ENCODE assay signal across 9 cellular contexts in the genomic region with DNA sequence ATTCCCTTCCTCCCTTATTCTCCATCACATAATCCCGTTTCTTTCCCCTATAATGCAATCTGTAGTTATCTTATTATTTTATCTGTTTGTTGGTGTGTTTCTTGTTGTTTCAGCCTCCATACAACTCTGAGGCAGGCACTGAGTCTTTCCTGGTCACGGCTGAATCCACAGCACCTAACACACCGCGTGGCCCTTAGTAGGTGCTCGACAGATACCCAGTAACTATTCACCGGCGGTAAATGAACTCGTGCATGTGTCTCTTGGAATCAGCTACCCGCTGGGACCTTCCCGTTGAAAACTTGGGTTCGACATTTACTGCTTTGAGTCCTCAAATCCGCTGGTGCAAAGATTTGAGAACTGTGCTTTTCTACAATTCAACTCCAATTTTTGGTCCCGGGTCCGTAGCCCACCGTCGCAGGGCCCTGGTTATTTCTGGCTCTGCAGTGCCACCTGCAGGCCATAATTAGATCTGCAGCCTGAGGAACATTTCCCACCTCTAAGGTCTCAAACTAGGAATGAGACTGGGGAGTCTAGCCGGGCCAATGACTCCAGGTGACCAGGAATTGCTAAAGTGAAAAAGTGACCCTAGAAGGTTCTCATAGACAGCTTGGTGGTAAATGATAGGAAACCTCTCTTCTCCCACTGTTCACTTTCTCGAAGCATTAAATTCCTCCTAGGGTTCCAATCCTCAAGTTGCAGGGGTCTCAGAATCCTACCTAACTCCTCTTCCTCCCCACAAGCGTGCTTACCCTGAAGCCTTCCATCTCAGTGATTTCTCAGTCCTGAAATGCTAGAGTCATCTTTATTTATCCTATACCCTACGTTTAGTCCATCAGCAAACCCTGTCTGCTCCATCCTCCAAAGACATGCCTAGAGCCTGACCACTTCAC. TPM values are rescaled to one million over a fixed set of nuclear protein-coding genes. Genes with fewer than 3 reads are reported as not detected.
DNase-seq lines count a peak whose midpoint lies in the region; ATAC-seq, FAIRE-seq and TF ChIP-seq lines count a peak whose summit lies in the region.
"Had no signal": no experiment of that assay in that cellular context is flagged by ENCODE, and none has a peak within 500 bp of the region (broad histone marks: within the 10 kb centered on the region; RNA-seq: fewer than 3 reads in every experiment).

No MANE protein-coding gene starts in this region.

- no peaks in the 10 kb centered on the region for H3K9me1 ChIP-seq in endothelial cell of umbilical vein (replicated peaks; ENCODE audit: control insufficient read depth, extremely low read depth, insufficient read depth, low read length)

- peaks cover 3% of the 10 kb centered on the region for H3K4me1 ChIP-seq in endothelial cell of umbilical vein (ENCODE audit: control insufficient read depth, extremely low read depth, insufficient read depth, low read length)
- H3K4me1 ChIP-seq in naive thymus-derived CD4-positive, alpha-beta T cell (ENCODE audit: control insufficient read depth in 2 of 2, insufficient read depth in 2 of 2, low read length in 2 of 2) = peaks cover 0 to 3% of the 10 kb centered on the region in 2 donors

- peak overlapping the region; percentile 24 for H3K4me2 ChIP-seq in endothelial cell of umbilical vein (ENCODE audit: insufficient read depth, low read length)

- H2AFZ ChIP-seq in endothelial cell of umbilical vein (ENCODE audit: low read depth, low read length) = peak overlapping the region; percentile 52

- H4K20me1 ChIP-seq in endothelial cell of umbilical vein (replicated peaks; ENCODE audit: control insufficient read depth, extremely low read depth, insufficient read depth, low read length) = no peaks in the 10 kb centered on the region

- H3K9me3 Mint-ChIP-seq in naive thymus-derived CD4-positive, alpha-beta T cell = peaks cover 3 to 15% (median 7%) of the 10 kb centered on the region in 11 donors

- peak; percentile 66 for ATAC-seq in naive thymus-derived CD4-positive, alpha-beta T cell
- ATAC-seq in omental fat pad (ENCODE audit: low FRiP score) (no peak), GM18498 (IDR thresholded peaks at IDR 0.05; ENCODE audit: unreplicated experiment) (no peak)

- no peak overlapping the region for H3K27ac ChIP-seq in endothelial cell of umbilical vein (ENCODE audit: insufficient read depth, low read depth, low read length)
- no peak overlapping the region for H3K27ac ChIP-seq in naive thymus-derived CD4-positive, alpha-beta T cell (ENCODE audit: low read depth, low read length)

- no peaks in the 10 kb centered on the region for H3K9me3 ChIP-seq in endothelial cell of umbilical vein (replicated peaks; ENCODE audit: control insufficient read depth, insufficient read depth, low read length)
- H3K9me3 ChIP-seq in naive thymus-derived CD4-positive, alpha-beta T cell (ENCODE audit: control insufficient read depth in 2 of 3, low read length in 3 of 3) = no peaks in the 10 kb centered on the region

- H3K4me3 Mint-ChIP-seq in naive thymus-derived CD4-positive, alpha-beta T cell = peak overlapping the region in 4 of 10 donors; percentile 10 to 67 (median 27)

- no peak overlapping the region for H3K9ac ChIP-seq in endothelial cell of umbilical vein (replicated peaks; ENCODE audit: extremely low read depth, insufficient read depth, low read length)

- BruUV-seq in endothelial cell of umbilical vein (replicated peaks; lab: Mats Ljungman, UMichigan) = no TSS peak

- POLR2A ChIA-PET in endothelial cell of umbilical vein (lab: Charles Lee) = no interaction called here
- POLR2A ChIA-PET in naive thymus-derived CD4-positive, alpha-beta T cell (lab: Charles Lee) = no interaction called here

- H3K27me3 ChIP-seq in endothelial cell of umbilical vein (ENCODE audit: control insufficient read depth in 2 of 2, insufficient read depth in 2 of 2, low read length in 2 of 2) = peaks cover 0 to 8% of the 10 kb centered on the region in 2 experiments
- H3K27me3 ChIP-seq in naive thymus-derived CD4-positive, alpha-beta T cell (ENCODE audit: control insufficient read depth in 2 of 2, insufficient read depth in 2 of 2, low read length in 2 of 2) = no peaks in the 10 kb centered on the region

- peaks cover 4 to 10% (median 7%) of the 10 kb centered on the region in 7 donors for H3K4me1 Mint-ChIP-seq in naive thymus-derived CD4-positive, alpha-beta T cell

- no peak for TF ChIP-seq POLR2A in endothelial cell of umbilical vein (IDR thresholded peaks at IDR 0.05; ENCODE audit: low read depth, low read length)

- TF ChIP-seq CTCF in endothelial cell of umbilical vein (IDR thresholded peaks at IDR 0.05; ENCODE audit: extremely low read depth in 1 of 2, insufficient read depth in 1 of 2, low read depth in 1 of 2, low read length in 2 of 2) (peak; percentile 73 to 88), omental fat pad (IDR thresholded peaks at IDR 0.05) (peak in 1 of 3 donors; percentile 81)

- H3K27me3 Mint-ChIP-seq in naive thymus-derived CD4-positive, alpha-beta T cell = peaks cover 3 to 16% (median 4%) of the 10 kb centered on the region in 5 donors

- H3K36me3 Mint-ChIP-seq in naive thymus-derived CD4-positive, alpha-beta T cell = peaks cover 0 to 5% (median 0%) of the 10 kb centered on the region in 5 donors

- H3K4me3 ChIP-seq in endothelial cell of umbilical vein (replicated peaks in 1 of 3; ENCODE audit: insufficient read depth in 1 of 3, low read depth in 1 of 3, low read length in 3 of 3) = no peak overlapping the region
- H3K4me3 ChIP-seq in naive thymus-derived CD4-positive, alpha-beta T cell (ENCODE audit: low read length) = no peak overlapping the region

- H3K36me3 ChIP-seq in endothelial cell of umbilical vein (ENCODE audit: control insufficient read depth in 2 of 2, extremely low read depth in 1 of 2, insufficient read depth in 2 of 2, low read length in 2 of 2) = no peaks in the 10 kb centered on the region
- no peaks in the 10 kb centered on the region for H3K36me3 ChIP-seq in naive thymus-derived CD4-positive, alpha-beta T cell (ENCODE audit: control insufficient read depth in 2 of 3, insufficient read depth in 3 of 3, low read length in 3 of 3)

- H3K79me2 ChIP-seq in endothelial cell of umbilical vein (ENCODE audit: control insufficient read depth, insufficient read depth, low read length) = no peaks in the 10 kb centered on the region

- DNase-seq in NCI-H1417 (lab: John Stamatoyannopoulos, UW) (peak; percentile 25 to 64 (median 27)), NCI-H1417 treated with DMSO at 0.1 percent for 48 hours (lab: John Stamatoyannopoulos, UW) (no peak), LHCN-M2 (ENCODE audit: low read depth) (peak; percentile 10), UCSD-AML1 (lab: John Stamatoyannopoulos, UW; ENCODE audit: unreplicated experiment) (peak; percentile 43), endothelial cell of umbilical vein (ENCODE audit: low read depth, low spot score) (peak; percentile 47), omental fat pad (ENCODE audit: low spot score) (no peak)
- DNase-seq in naive thymus-derived CD4-positive, alpha-beta T cell = peak in 6 of 9 donors; percentile 18 to 46 (median 26)
- DNase-seq: stimulated activated naive B cell treated with anti-CD40 and anti-IgM and Interleukin-4, amounts not matched to agents 10 μg/mL and 1 μg/mL and 100 μg/mL, for 72 hours had no signal

- intact Hi-C loops in endothelial cell of umbilical vein (cut with micrococcal nuclease) = loop anchor here (1.0 to 2.0 kb wide), 6 partner anchors 44 to 552 kb away; no protein-coding TSS in a partner anchor
- intact Hi-C loops in naive thymus-derived CD4-positive, alpha-beta T cell (cut with micrococcal nuclease) = loop anchor here (1.0 to 2.0 kb wide), 9 partner anchors 41 to 552 kb away; partner anchors contain the start of gene TMCC1 (in 1 of the 2)

- FAIRE-seq in endothelial cell of umbilical vein (lab: Jason Lieb, UNC) = peak; percentile 80

- H3K27ac Mint-ChIP-seq in naive thymus-derived CD4-positive, alpha-beta T cell = no peak overlapping the region
- H3K27ac Mint-ChIP-seq: stimulated activated naive B cell treated with anti-CD40 and anti-IgM and Interleukin-4, amounts not matched to agents 10 μg/mL and 1 μg/mL and 100 μg/mL, for 72 hours had no signal

- CTCF ChIA-PET in endothelial cell of umbilical vein (lab: Charles Lee) = interaction anchor here (0.7 to 2.6 kb wide), 15 partner anchors 10 to 551 kb away, joined by 3 to 26 read pairs (median 4); no protein-coding TSS in a partner anchor
- CTCF ChIA-PET in naive thymus-derived CD4-positive, alpha-beta T cell (lab: Charles Lee) = interaction anchor here (0.7 to 1.8 kb wide), 9 partner anchors 14 to 444 kb away, joined by 3 to 7 read pairs (median 3); no protein-coding TSS in a partner anchor

- dilution Hi-C loops in endothelial cell of umbilical vein (cut with MboI; ENCODE audit: extremely low pct_ligation_motif_present, low sequenced_read_pairs) = no loop called here

TF ChIP-seq in endothelial cell of umbilical vein, 7 proteins besides CTCF, POLR2A, EP300 and RAD21 (continues in another document):
- TF ChIP-seq JUN (IDR thresholded peaks at IDR 0.05; ENCODE audit: borderline replicate concordance, insufficient read depth, insufficient read length, low read depth) = no peak

RNA-seq across cellular contexts. Expression of gene TRH, which starts 40.0 kb away (rescaled TPM):
- total RNA-seq in LHCN-M2 (2014; rRNA removed) = not detected in 2 replicates
- 0.07 TPM for polyA plus RNA-seq in LHCN-M2 (2012)
- total RNA-seq in endothelial cell of umbilical vein = not detected in 2 replicates
- polyA plus RNA-seq in endothelial cell of umbilical vein = not detected in 2 replicates
- polyA plus RNA-seq in endothelial cell of umbilical vein (2011; cell fraction: cytosol; rRNA removed) = not detected in 2 replicates
- not detected in 2 replicates for polyA plus RNA-seq in endothelial cell of umbilical vein (2011; cell fraction: nucleus; rRNA removed)
- not detected in 2 replicates for polyA plus RNA-seq in endothelial cell of umbilical vein (2012)
- polyA minus RNA-seq in endothelial cell of umbilical vein = not detected in 2 replicates
- polyA minus RNA-seq in endothelial cell of umbilical vein (2011; cell fraction: cytosol; rRNA and poly(A)+ RNA removed) = not detected
- not detected in 2 replicates for polyA minus RNA-seq in endothelial cell of umbilical vein (2011; cell fraction: nucleus; rRNA and poly(A)+ RNA removed)
- total RNA-seq in naive thymus-derived CD4-positive, alpha-beta T cell = not detected
- polyA plus RNA-seq in naive thymus-derived CD4-positive, alpha-beta T cell = not detected
- total RNA-seq in omental fat pad = under 1 TPM in 1 of 4 donors, not detected in 3; 0.65 TPM

RNA-seq across cellular contexts. Expression of gene TMCC1, which starts 41.0 kb away (rescaled TPM):
- total RNA-seq in LHCN-M2 (2014; rRNA removed) = 6.3 and 12.0 TPM in 2 replicates
- 7.9 TPM for polyA plus RNA-seq in LHCN-M2 (2012)
- 36.6 and 38.4 TPM in 2 replicates for total RNA-seq in endothelial cell of umbilical vein
- polyA plus RNA-seq in endothelial cell of umbilical vein = 13.9 and 17.4 TPM in 2 replicates
- 16.1 and 17.3 TPM in 2 replicates for polyA plus RNA-seq in endothelial cell of umbilical vein (2011; cell fraction: cytosol; rRNA removed)
- 17.6 and 19.2 TPM in 2 replicates for polyA plus RNA-seq in endothelial cell of umbilical vein (2011; cell fraction: nucleus; rRNA removed)
- 11.3 and 12.6 TPM in 2 replicates for polyA plus RNA-seq in endothelial cell of umbilical vein (2012)
- polyA minus RNA-seq in endothelial cell of umbilical vein = 40.3 and 41.2 TPM in 2 replicates
- polyA minus RNA-seq in endothelial cell of umbilical vein (2011; cell fraction: cytosol; rRNA and poly(A)+ RNA removed) = 10.2 TPM
- 29.7 and 32.8 TPM in 2 replicates for polyA minus RNA-seq in endothelial cell of umbilical vein (2011; cell fraction: nucleus; rRNA and poly(A)+ RNA removed)
- total RNA-seq in naive thymus-derived CD4-positive, alpha-beta T cell = 10 to 100 TPM; 20.5 to 39.4 (median 36.5) TPM
- polyA plus RNA-seq in naive thymus-derived CD4-positive, alpha-beta T cell = 1 to 10 TPM; 2.6 to 6.5 TPM
- 10 to 100 TPM; 14.6 to 33.5 (median 23.2) TPM for total RNA-seq in omental fat pad

Comparison
In these comparisons a context has a peak if more than half of its experiments do, and no peak if none do; other contexts are left out.
1. DNase-seq: peak in NCI-H1417 (3 of 3), LHCN-M2 (single experiment), UCSD-AML1 (single experiment), endothelial cell of umbilical vein (single experiment) and naive thymus-derived CD4-positive, alpha-beta T cell (6 of 9); none in NCI-H1417 treated with DMSO at 0.1 percent for 48 hours (single experiment) and omental fat pad (single experiment).